Comparison of ENCODE assay signal across 22 cellular contexts in the genomic region with DNA sequence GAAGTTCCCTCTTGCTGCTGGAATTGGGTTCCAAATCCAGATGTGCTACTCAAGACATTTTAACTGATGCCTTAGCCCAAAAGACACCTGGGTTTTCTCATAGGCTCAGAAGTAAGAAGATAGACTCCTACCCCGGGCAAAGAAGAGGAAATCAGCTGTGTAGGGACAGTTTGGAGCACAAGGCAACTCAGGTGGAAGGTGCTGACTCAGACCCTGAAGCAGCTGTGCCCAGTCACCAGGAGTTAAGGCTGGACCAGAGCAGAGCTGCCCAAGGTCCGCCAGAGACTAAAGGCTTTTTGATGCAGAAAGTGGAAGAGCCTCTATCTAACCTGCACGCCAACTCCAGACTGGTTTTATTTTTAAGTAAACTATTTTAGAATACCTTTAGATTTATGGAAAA. TPM values are rescaled to one million over a fixed set of nuclear protein-coding genes. Genes with fewer than 3 reads are reported as not detected.
"Had no signal": no experiment of that assay in that cellular context is flagged by ENCODE, and none has a peak within 500 bp of the region (broad histone marks: within the 10 kb centered on the region; RNA-seq: fewer than 3 reads in every experiment).

No MANE protein-coding gene starts in this region.

- H3K27me3 ChIP-seq: brain microvascular endothelial cell, tibial nerve, vagina had no signal

- H3K4me1 ChIP-seq: lower lobe of right lung, tibial nerve, vagina had no signal

- H3K9me3 Mint-ChIP-seq: activated CD4-positive, alpha-beta memory T cell treated with anti-CD3 and anti-CD28 coated beads for 36 hours; nephron progenitor cell; stimulated activated naive CD8-positive, alpha-beta T cell treated with anti-CD3 and anti-CD28 coated beads, Interleukin-15, Interleukin-2, amounts not matched to agents 100 ng/mL and 50 ng/mL, for 24 hours had no signal

- ATAC-seq: lower lobe of right lung had no signal

- H3K4me3 ChIP-seq: coronary artery, lower lobe of right lung, tibial nerve, vagina had no signal

- DNase-seq: activated CD4-positive, alpha-beta memory T cell treated with anti-CD3 and anti-CD28 coated beads for 36 hours; activated gamma-delta T cell; activated T-cell treated with anti-CD3 and anti-CD28 coated beads, Interleukin-2, amount 50 U/mL, for 48 hours; aorta; brain microvascular endothelial cell; central memory CD4-positive, alpha-beta T cell; erythroblast; foreskin melanocyte; hypothalamus; islet precursor cell; lower lobe of right lung; nephron progenitor cell; occipital lobe; retina; stimulated activated CD8-positive, alpha-beta memory T cell treated with anti-CD3 and anti-CD28 coated beads, Interleukin-4, amount 100 ng/mL, for 48 hours; T-helper 2 cell had no signal

- H3K27me3 Mint-ChIP-seq: activated CD4-positive, alpha-beta memory T cell treated with anti-CD3 and anti-CD28 coated beads for 36 hours; stimulated activated naive CD8-positive, alpha-beta T cell treated with anti-CD3 and anti-CD28 coated beads, Interleukin-15, Interleukin-2, amounts not matched to agents 100 ng/mL and 50 ng/mL, for 24 hours had no signal

- H3K4me3 Mint-ChIP-seq: activated CD4-positive, alpha-beta memory T cell treated with anti-CD3 and anti-CD28 coated beads for 36 hours; nephron progenitor cell; stimulated activated naive CD8-positive, alpha-beta T cell treated with anti-CD3 and anti-CD28 coated beads, Interleukin-15, Interleukin-2, amounts not matched to agents 100 ng/mL and 50 ng/mL, for 24 hours had no signal

- H3K27ac ChIP-seq: brain microvascular endothelial cell, coronary artery, lower lobe of right lung, tibial nerve, vagina, VCaP had no signal

- H3K27ac Mint-ChIP-seq: activated CD4-positive, alpha-beta memory T cell treated with anti-CD3 and anti-CD28 coated beads for 36 hours; nephron progenitor cell had no signal

- H3K9me3 ChIP-seq: lower lobe of right lung, tibial nerve, vagina had no signal

RNA-seq across cellular contexts. Expression of a gene that starts 30.2 kb away (rescaled TPM):
- total RNA-seq: posterior vena cava, tibial nerve had no signal

RNA-seq across cellular contexts. Expression of a gene that starts 43.9 kb away (rescaled TPM):
- total RNA-seq: activated CD4-positive, alpha-beta memory T cell treated with anti-CD3 and anti-CD28 coated beads for 36 hours; lower lobe of right lung; posterior vena cava; tibial nerve had no signal
- polyA plus RNA-seq: aorta had no signal
